In the genomic region with DNA sequence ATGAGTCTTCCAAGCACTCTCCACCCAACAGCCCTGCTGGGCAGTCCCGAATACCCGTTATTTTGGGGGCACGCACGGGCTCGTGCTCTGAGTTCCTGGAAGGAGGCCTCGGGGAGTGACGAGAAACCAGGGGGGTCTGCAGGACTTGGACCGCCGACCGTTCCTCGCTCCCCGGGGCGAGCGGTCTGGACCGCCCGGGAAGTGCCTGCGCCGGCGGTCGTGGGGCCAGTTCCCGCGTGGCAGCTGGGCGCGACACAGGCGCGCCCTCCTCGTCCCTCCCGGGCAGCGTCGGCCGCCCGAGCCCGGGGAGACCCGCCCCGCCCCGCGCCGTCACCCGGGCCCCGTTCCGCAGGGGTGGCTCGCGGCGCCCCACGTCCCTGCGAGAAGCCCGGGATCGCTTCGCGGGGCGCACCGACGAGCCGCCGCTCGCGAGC, we compare ENCODE assay signal across 8 cellular contexts. TPM values are rescaled to one million over a fixed set of nuclear protein-coding genes. Genes with fewer than 3 reads are reported as not detected.
DNase-seq lines count a peak whose midpoint lies in the region; ATAC-seq, FAIRE-seq and TF ChIP-seq lines count a peak whose summit lies in the region.

No MANE protein-coding gene starts in this region.

- H3K4me3 ChIP-seq in NB4 (ENCODE audit: low read depth, low read length) (peak overlapping the region; percentile 81), bronchial epithelial cell (ENCODE audit: low read depth, low read length) (peak overlapping the region; percentile 62), kidney epithelial cell (ENCODE audit: low read depth, low read length) (peak overlapping the region; percentile 87)

- no peak for FAIRE-seq in bronchial epithelial cell (lab: Jason Lieb, UNC)

- DNase-seq in SIG-M5 treated with dmso at 0.1 percent for 504 hours (lab: John Stamatoyannopoulos, UW; ENCODE audit: unreplicated experiment): peak; percentile 44
- no peak for DNase-seq in SIG-M5 (lab: John Stamatoyannopoulos, UW)
- DNase-seq in NB4 (ENCODE audit: low read depth): peak; percentile 64
- peak; percentile 18 for DNase-seq in bronchial epithelial cell (ENCODE audit: low read depth)
- no peak for DNase-seq in kidney epithelial cell (ENCODE audit: low read depth)
- DNase-seq in stimulated activated naive CD8-positive, alpha-beta T cell treated with anti-CD3 and anti-CD28 coated beads, Interleukin-15, Interleukin-2, amounts not matched to agents 100 U/mL and 50 U/mL, for 24 hours: peak; percentile 36
- DNase-seq in NCI-H1048 (lab: John Stamatoyannopoulos, UW): no peak

- ATAC-seq in HG02588 (IDR thresholded peaks at IDR 0.05; ENCODE audit: unreplicated experiment): peak; percentile 54
- ATAC-seq in stimulated activated naive CD8-positive, alpha-beta T cell treated with anti-CD3 and anti-CD28 coated beads, Interleukin-15, Interleukin-2, amounts not matched to agents 100 U/mL and 50 U/mL, for 24 hours: peak; percentile 57

- TF ChIP-seq CTCF in NB4 (IDR thresholded peaks at IDR 0.05; ENCODE audit: low read depth, low read length) (no peak), bronchial epithelial cell (IDR thresholded peaks at IDR 0.05; ENCODE audit: insufficient read depth, low read length, severe bottlenecking) (no peak), kidney epithelial cell (IDR thresholded peaks at IDR 0.05; ENCODE audit: insufficient read depth, low read length, poor library complexity, severe bottlenecking) (no peak)

- no peaks in the 10 kb centered on the region for H3K36me3 ChIP-seq in bronchial epithelial cell (ENCODE audit: control insufficient read depth, insufficient read depth, low read length)
- H3K36me3 ChIP-seq in kidney epithelial cell (ENCODE audit: control insufficient read depth, insufficient read depth, low read length): no peaks in the 10 kb centered on the region

- no peak for TF ChIP-seq POLR2A in NB4 (IDR thresholded peaks at IDR 0.05; ENCODE audit: extremely low read depth, insufficient read length)

- no peaks in the 10 kb centered on the region for H3K27me3 ChIP-seq in bronchial epithelial cell (ENCODE audit: control insufficient read depth, insufficient read depth, low read length)
- H3K27me3 ChIP-seq in kidney epithelial cell (ENCODE audit: control insufficient read depth, insufficient read depth, low read length): no peaks in the 10 kb centered on the region

RNA-seq across cellular contexts. Expression of gene GNB4, which starts 0.4 kb away (rescaled TPM):
- total RNA-seq in bronchial epithelial cell: 10.9 and 15.8 TPM in 2 replicates
- 21.1 and 26.2 TPM in 2 replicates for total RNA-seq in kidney epithelial cell

Comparison
In these comparisons a context has a peak if more than half of its experiments do, and no peak if none do; other contexts are left out.
1. DNase-seq: peak in SIG-M5 treated with dmso at 0.1 percent for 504 hours (single experiment), NB4 (single experiment), bronchial epithelial cell (single experiment) and stimulated activated naive CD8-positive, alpha-beta T cell treated with anti-CD3 and anti-CD28 coated beads, Interleukin-15, Interleukin-2, amounts not matched to agents 100 U/mL and 50 U/mL, for 24 hours (single experiment); none in SIG-M5 (single experiment), kidney epithelial cell (single experiment) and NCI-H1048 (single experiment).
2. Peak in every context shown above with its lines, with median percentiles within 50 percentile points of each other: H3K4me3 ChIP-seq.